ENCODE assay signal across 8 cellular contexts in the genomic region with DNA sequence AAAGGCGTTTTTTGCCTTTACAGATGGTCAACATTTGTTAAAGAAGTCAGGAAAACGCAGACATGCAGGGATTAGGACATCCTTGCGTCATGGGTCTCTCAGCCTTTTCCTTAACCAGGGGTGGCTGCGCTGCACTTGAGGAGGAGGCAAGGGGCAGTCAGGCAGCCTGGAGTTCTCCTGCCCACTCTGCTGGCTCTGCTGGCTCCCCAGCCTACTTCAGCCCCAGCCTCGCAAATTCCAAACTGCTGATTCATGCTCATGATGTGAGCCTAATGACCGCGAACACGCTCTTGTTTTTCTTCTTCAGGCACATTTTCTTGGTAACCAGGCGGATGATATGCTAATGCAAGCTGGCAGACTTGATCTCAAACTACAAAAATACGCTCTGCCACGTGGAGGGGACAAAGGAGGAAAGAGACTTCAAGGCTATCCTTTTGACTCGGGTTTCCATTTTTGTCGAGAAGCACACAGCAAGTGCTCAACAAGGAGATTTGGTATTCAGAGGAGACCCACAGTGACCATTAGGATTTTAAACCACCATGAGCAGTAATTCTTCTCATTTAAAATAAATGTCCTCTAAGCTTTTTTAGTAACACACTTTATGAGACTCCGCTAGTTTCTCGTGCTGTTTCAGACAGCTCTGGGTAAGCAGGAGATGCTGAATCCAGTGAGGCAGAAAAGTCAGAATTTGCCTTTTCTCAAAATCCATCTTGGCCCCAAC.
A peak's percentile ranks its signal among the peaks of the same experiment; 100 is the strongest.
DNase-seq lines count a peak whose midpoint lies in the region; ATAC-seq and FAIRE-seq lines count a peak whose summit lies in the region.

No MANE protein-coding gene starts in this region.

- peaks cover 19% of the 10 kb centered on the region for H3K27me3 Mint-ChIP-seq in stimulated activated naive CD8-positive, alpha-beta T cell treated with anti-CD3 and anti-CD28 coated beads, Interleukin-15, amount 100 ng/mL, for 72 hours

- DNase-seq in HCEC 1CT (peak; percentile 97), RCC 7860 (ENCODE audit: low spot score) (peak; percentile 98), dermis blood vessel endothelial cell (peak; percentile 97), left kidney (ENCODE audit: low read depth, low spot score) (peak; percentile 93), GM19238 (ENCODE audit: insufficient read length, low spot score) (no peak), putamen (ENCODE audit: low spot score) (no peak), Kasumi-1 (lab: John Stamatoyannopoulos, UW) (no peak)
- no peak for DNase-seq in stimulated activated naive CD8-positive, alpha-beta T cell treated with anti-CD3 and anti-CD28 coated beads, Interleukin-15, amount 100 ng/mL, for 72 hours

- peak overlapping the region in 1 of 2 donors; percentile 4 for H3K27ac Mint-ChIP-seq in stimulated activated naive CD8-positive, alpha-beta T cell treated with anti-CD3 and anti-CD28 coated beads, Interleukin-15, amount 100 ng/mL, for 72 hours

- H3K9me3 Mint-ChIP-seq in stimulated activated naive CD8-positive, alpha-beta T cell treated with anti-CD3 and anti-CD28 coated beads, Interleukin-15, amount 100 ng/mL, for 72 hours: no peaks in the 10 kb centered on the region

- H3K4me1 Mint-ChIP-seq in stimulated activated naive CD8-positive, alpha-beta T cell treated with anti-CD3 and anti-CD28 coated beads, Interleukin-15, amount 100 ng/mL, for 72 hours: peaks cover 15% of the 10 kb centered on the region

- ATAC-seq in stimulated activated naive CD8-positive, alpha-beta T cell treated with anti-CD3 and anti-CD28 coated beads, Interleukin-15, amount 100 ng/mL, for 72 hours: peak; percentile 46

- peak; percentile 94 for FAIRE-seq in RCC 7860 (lab: Jason Lieb, UNC)

- H3K4me3 Mint-ChIP-seq in stimulated activated naive CD8-positive, alpha-beta T cell treated with anti-CD3 and anti-CD28 coated beads, Interleukin-15, amount 100 ng/mL, for 72 hours: peak overlapping the region in 1 of 2 donors; percentile 2

Comparison
In these comparisons a context has a peak if more than half of its experiments do, and no peak if none do; other contexts are left out.
1. DNase-seq: peak in HCEC 1CT (single experiment), RCC 7860 (single experiment), dermis blood vessel endothelial cell (single experiment) and left kidney (single experiment); none in stimulated activated naive CD8-positive, alpha-beta T cell treated with anti-CD3 and anti-CD28 coated beads, Interleukin-15, amount 100 ng/mL, for 72 hours (0 of 2), GM19238 (single experiment), putamen (single experiment) and Kasumi-1 (0 of 2).